ENCODE assay signal across 24 cellular contexts in the genomic region with DNA sequence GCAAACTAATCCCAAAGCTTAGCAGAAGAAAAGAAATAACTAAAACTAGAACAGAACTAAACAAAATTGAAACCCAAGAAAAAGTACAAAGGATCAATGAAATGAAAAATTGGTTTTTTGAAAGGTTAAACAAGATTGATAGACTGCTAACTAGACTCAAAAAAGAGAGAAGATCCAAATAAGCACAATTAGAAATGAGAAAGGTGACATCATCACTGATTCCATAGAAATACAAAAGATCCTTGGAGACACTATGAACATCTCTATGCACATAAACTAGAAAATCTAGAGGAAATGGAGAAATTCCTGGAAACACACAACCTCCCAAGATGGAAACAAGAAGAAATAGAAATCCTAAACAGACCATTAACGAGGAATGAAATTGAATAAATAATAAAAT. TPM values are rescaled to one million over a fixed set of nuclear protein-coding genes. Genes with fewer than 3 reads are reported as not detected.
DNase-seq lines count a peak whose midpoint lies in the region; ATAC-seq, FAIRE-seq and TF ChIP-seq lines count a peak whose summit lies in the region.
"Had no signal": no experiment of that assay in that cellular context is flagged by ENCODE, and none has a peak within 500 bp of the region (broad histone marks: within the 10 kb centered on the region; RNA-seq: fewer than 3 reads in every experiment).

No MANE protein-coding gene starts in this region.

- 82% methylated on average over 1 of the region's 1 CpG for WGBS in GM12878 (ENCODE audit: insufficient coverage, insufficient replicate concordance, low lambda C conversion rate, missing lambda C conversion rate)

- SMC1A ChIA-PET in GM12878 (lab: Charles Lee; ENCODE audit: uncharacterized antibody, unreplicated experiment): interaction anchor here (0.6 to 1.3 kb wide), 2 partner anchors 8 to 13 kb away, joined by 3 to 4 read pairs; no protein-coding TSS in a partner anchor

- H3K9me3 ChIP-seq in HEK293 (ENCODE audit: control insufficient read depth, insufficient read depth, low read depth, low read length) (no peaks in the 10 kb centered on the region), GM12878 (replicated peaks; ENCODE audit: control insufficient read depth, insufficient read depth, low read length) (no peaks in the 10 kb centered on the region)
- H3K9me3 ChIP-seq: A549; BLaER1 treated with 17β-estradiol and CSF1 and Interleukin-3, amounts not matched to agents 10 nM and 100 nM had no signal

- ATAC-seq in GM12878: no peak
- ATAC-seq: A549; CD8-positive, alpha-beta T cell had no signal

- no peak overlapping the region for H3K27ac ChIP-seq in HEK293 (ENCODE audit: extremely low read depth, low read depth, low read length)
- H3K27ac ChIP-seq in GM12878 (ENCODE audit: control insufficient read depth, insufficient read depth): no peak overlapping the region
- H3K27ac ChIP-seq in coronary artery: no peak overlapping the region
- H3K27ac ChIP-seq in dorsolateral prefrontal cortex: no peak overlapping the region
- H3K27ac ChIP-seq: A549; BLaER1 treated with 17β-estradiol and CSF1 and Interleukin-3, amounts not matched to agents 10 nM and 100 nM; C4-2B had no signal

- no peak overlapping the region for H3K9ac ChIP-seq in GM12878 (ENCODE audit: control insufficient read depth, insufficient read depth, low read length)
- H3K9ac ChIP-seq: BLaER1 treated with 17β-estradiol and CSF1 and Interleukin-3, amounts not matched to agents 10 nM and 100 nM had no signal

- TF ChIP-seq CTCF in HEK293 (tag by site-specific recombination; IDR thresholded peaks at IDR 0.05): no peak
- TF ChIP-seq CTCF in GM12878 (IDR thresholded peaks at IDR 0.05 in 2 of 3, conservative IDR thresholded peaks at IDR 0.05 in 1 of 3; ENCODE audit: control insufficient read depth in 2 of 3, extremely low read depth in 1 of 3, insufficient read depth in 1 of 3, low read depth in 3 of 3, low read length in 3 of 3): no peak
- TF ChIP-seq CTCF in coronary artery (IDR thresholded peaks at IDR 0.05): no peak
- no peak for TF ChIP-seq CTCF in dorsolateral prefrontal cortex (IDR thresholded peaks at IDR 0.05 in 54 of 56, conservative IDR thresholded peaks at IDR 0.05 in 2 of 56; ENCODE audit: low read depth in 1 of 56, partially characterized antibody in 56 of 56)

- no peaks in the 10 kb centered on the region for H3K79me2 ChIP-seq in GM12878 (ENCODE audit: control insufficient read depth, insufficient read depth, low read length)

- H3K4me3 ChIP-seq in HEK293 (ENCODE audit: low read depth, low read length) (no peak overlapping the region), GM12878 (no peak overlapping the region), coronary artery (no peak overlapping the region), dorsolateral prefrontal cortex (no peak overlapping the region)
- H3K4me3 ChIP-seq: A549; BLaER1 treated with 17β-estradiol and CSF1 and Interleukin-3, amounts not matched to agents 10 nM and 100 nM had no signal

- no peaks in the 10 kb centered on the region for H3K27me3 ChIP-seq in GM12878 (replicated peaks in 1 of 2; ENCODE audit: control insufficient read depth in 2 of 2, insufficient read depth in 2 of 2, low read length in 1 of 2)
- no peaks in the 10 kb centered on the region for H3K27me3 ChIP-seq in dorsolateral prefrontal cortex
- H3K27me3 ChIP-seq: BLaER1 treated with 17β-estradiol and CSF1 and Interleukin-3, amounts not matched to agents 10 nM and 100 nM had no signal

- POLR2A ChIA-PET in HEK293 (lab: Yijun Ruan, JAX): no interaction called here
- POLR2A ChIA-PET in GM12878 (lab: Charles Lee): interaction anchor here (1.0 kb wide), 1 partner anchor 27 kb away, joined by 3 read pairs; no protein-coding TSS in a partner anchor

- H3K4me1 ChIP-seq in HEK293 (ENCODE audit: control insufficient read depth, insufficient read depth, low read length) (no peaks in the 10 kb centered on the region), GM12878 (ENCODE audit: control insufficient read depth, insufficient read depth, low read length) (no peaks in the 10 kb centered on the region)
- H3K4me1 ChIP-seq: A549; BLaER1 treated with 17β-estradiol and CSF1 and Interleukin-3, amounts not matched to agents 10 nM and 100 nM had no signal

- TF ChIP-seq RAD21 in GM12878 (IDR thresholded peaks at IDR 0.05; ENCODE audit: insufficient read depth, low read depth, low read length): no peak

- BruUV-seq in GM12878 (replicated peaks; lab: Mats Ljungman, UMichigan): no TSS peak

- FAIRE-seq in A204.1 (lab: Jason Lieb, UNC): peak; percentile 25
- FAIRE-seq in GM12878 (lab: Jason Lieb, UNC): no peak
- FAIRE-seq: A549, GM12891, GM19239 had no signal

- H4K20me1 ChIP-seq in GM12878 (ENCODE audit: control insufficient read depth, insufficient read depth): no peaks in the 10 kb centered on the region
- H4K20me1 ChIP-seq: BLaER1 treated with 17β-estradiol and CSF1 and Interleukin-3, amounts not matched to agents 10 nM and 100 nM had no signal

- no peak for TF ChIP-seq EP300 in GM12878 (IDR thresholded peaks at IDR 0.05; ENCODE audit: borderline replicate concordance in 1 of 2, control insufficient read depth in 1 of 2, low read depth in 2 of 2, low read length in 2 of 2)

- no peak for TF ChIP-seq POLR2A in GM12878 (IDR thresholded peaks at IDR 0.05; ENCODE audit: low read depth, low read length)

- in situ Hi-C loops in GM12878 (cut with MboI): no loop called here

- H3K4me2 ChIP-seq in GM12878 (ENCODE audit: control insufficient read depth, insufficient read depth): no peak overlapping the region
- H3K4me2 ChIP-seq: A549; BLaER1 treated with 17β-estradiol and CSF1 and Interleukin-3, amounts not matched to agents 10 nM and 100 nM had no signal

- DNase-seq in GM12878 (ENCODE audit: low read depth, low spot score) (no peak), dedifferentiated amniotic fluid mesenchymal stem cell (ENCODE audit: extremely low spot score) (peak; percentile 12), coronary artery (ENCODE audit: low spot score) (no peak), COLO829 (ENCODE audit: low spot score) (no peak), dorsolateral prefrontal cortex (no peak)
- DNase-seq: 8988T; AML-193; CD4-positive, alpha-beta T cell; CD8-positive, alpha-beta T cell; COR-L47; DMS 273 treated with DMSO at 0.1 percent for 48 hours; DMS153; DMS53; DMS79; DND-41; EL; GDM1 had no signal

- RAD21 ChIA-PET in GM12878 (lab: Charles Lee; ENCODE audit: unreplicated experiment): no interaction called here

- intact Hi-C loops in GM12878 (cut with micrococcal nuclease; ENCODE audit: unreplicated experiment) (no loop called here), dorsolateral prefrontal cortex (cut with DNase I) (no loop called here)

- CTCF ChIA-PET in HEK293 (lab: Yijun Ruan, JAX): no interaction called here
- CTCF ChIA-PET in GM12878 (lab: Yijun Ruan, JAX): no interaction called here

- H3K36me3 ChIP-seq in HEK293 (ENCODE audit: control insufficient read depth in 2 of 2, insufficient read depth in 1 of 2, low read length in 2 of 2) (no peaks in the 10 kb centered on the region), GM12878 (ENCODE audit: control insufficient read depth in 2 of 2, insufficient read depth in 2 of 2, low read length in 1 of 2) (no peaks in the 10 kb centered on the region)
- H3K36me3 ChIP-seq: BLaER1 treated with 17β-estradiol and CSF1 and Interleukin-3, amounts not matched to agents 10 nM and 100 nM had no signal

- no peak overlapping the region for H2AFZ ChIP-seq in GM12878 (ENCODE audit: control insufficient read depth, low read depth, low read length)

TF ChIP-seq in HEK293, 187 proteins besides CTCF, POLR2A, EP300 and RAD21 (continues in another document):
- TF ChIP-seq, protein P1, sequence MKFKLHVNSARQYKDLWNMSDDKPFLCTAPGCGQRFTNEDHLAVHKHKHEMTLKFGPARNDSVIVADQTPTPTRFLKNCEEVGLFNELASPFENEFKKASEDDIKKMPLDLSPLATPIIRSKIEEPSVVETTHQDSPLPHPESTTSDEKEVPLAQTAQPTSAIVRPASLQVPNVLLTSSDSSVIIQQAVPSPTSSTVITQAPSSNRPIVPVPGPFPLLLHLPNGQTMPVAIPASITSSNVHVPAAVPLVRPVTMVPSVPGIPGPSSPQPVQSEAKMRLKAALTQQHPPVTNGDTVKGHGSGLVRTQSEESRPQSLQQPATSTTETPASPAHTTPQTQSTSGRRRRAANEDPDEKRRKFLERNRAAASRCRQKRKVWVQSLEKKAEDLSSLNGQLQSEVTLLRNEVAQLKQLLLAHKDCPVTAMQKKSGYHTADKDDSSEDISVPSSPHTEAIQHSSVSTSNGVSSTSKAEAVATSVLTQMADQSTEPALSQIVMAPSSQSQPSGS (tag by site-specific recombination; IDR thresholded peaks at IDR 0.05; ENCODE audit: low read depth): peak; percentile 59; the same call in 1 of the 2 replicates

TF ChIP-seq in GM12878, 131 proteins besides CTCF, POLR2A, EP300 and RAD21:
- TF ChIP-seq ATF7 (IDR thresholded peaks at IDR 0.05; ENCODE audit: low read depth) (0 out of 2 replicates have a peak, but pooled peaks have one; percentile 23), SREBF1 (IDR thresholded peaks at IDR 0.05; ENCODE audit: low read length) (no peak), RAD51 (IDR thresholded peaks at IDR 0.05) (no peak)

RNA-seq across cellular contexts. Expression of a gene that starts 47.1 kb away (rescaled TPM):
- total RNA-seq in GM12878 (2013; cell fraction: nucleolus; rRNA removed): 920 and 952 TPM in 2 replicates
- total RNA-seq in GM12878 (2014; rRNA removed) (117 and 156 TPM in 2 replicates), GM12878 (2014; rRNA removed; fragmentation: Illumina TruSeq; extraction: Trizol) (109 and 111 TPM in 2 replicates), GM12878 (2021) (112 and 118 TPM in 2 replicates), dorsolateral prefrontal cortex (100 to 1,000 TPM in 118 of 120 experiments, 10 to 100 TPM in 2; 80.8 to 431 (median 175) TPM)
- polyA plus RNA-seq in GM12878 (2011; ENCODE audit: low read depth): 21.8 TPM
- polyA plus RNA-seq in GM12878 (2011; rRNA removed) (103 and 142 TPM in 2 replicates), GM12878 (2014; fragmentation: Illumina TruSeq; extraction: Trizol) (84.2 and 115 TPM in 2 replicates), GM12878 (2014; fragmentation: Nextera tagmentation; extraction: Ambion mirVana) (10 to 100 TPM; 36.2 to 47.3 TPM), GM12878 (2014; rRNA removed) (48.4 and 61.8 TPM in 2 replicates), GM12878 (2016; fragmentation: Nextera tagmentation; extraction: Ambion mirVana) (10 to 100 TPM; 69.2 to 75.3 TPM)
- polyA plus RNA-seq in GM12878 (2011; cell fraction: cytosol; rRNA removed): 39.8 and 59.5 TPM in 2 replicates
- 187 and 191 TPM in 2 replicates for polyA plus RNA-seq in GM12878 (2011; cell fraction: nucleus; rRNA removed)
- polyA plus RNA-seq in GM12878 (2012): 37.4 and 49.1 TPM in 2 replicates
- 84.7 and 105 TPM in 2 replicates for polyA minus RNA-seq in GM12878 (2011; rRNA and poly(A)+ RNA removed)
- polyA minus RNA-seq in GM12878 (2011; cell fraction: cytosol; rRNA and poly(A)+ RNA removed): 40.1 and 47.0 TPM in 2 replicates
- 239 and 256 TPM in 2 replicates for polyA minus RNA-seq in GM12878 (2011; cell fraction: nucleus; rRNA and poly(A)+ RNA removed)
